In the genomic region with DNA sequence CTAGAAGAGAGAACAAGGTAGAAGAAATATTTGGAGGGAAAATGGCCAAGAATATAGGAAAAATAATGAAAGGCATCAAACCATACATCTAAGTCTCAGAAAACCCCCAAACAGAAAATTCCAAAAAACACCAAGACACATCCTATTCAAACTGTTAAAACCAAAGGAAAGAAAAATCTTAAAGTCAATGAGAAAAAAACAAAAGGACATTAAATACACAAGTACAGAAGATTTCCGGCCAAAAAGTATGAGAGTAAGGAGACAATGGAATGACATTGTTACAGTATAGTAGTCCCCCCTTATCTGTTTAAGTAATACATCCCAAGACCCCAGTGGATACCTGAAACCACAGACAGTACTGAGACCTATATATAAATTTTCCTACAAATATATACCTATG, we compare ENCODE assay signal across 30 cellular contexts.
"Had no signal": no experiment of that assay in that cellular context is flagged by ENCODE, and none has a peak within 500 bp of the region (broad histone marks: within the 10 kb centered on the region; RNA-seq: fewer than 3 reads in every experiment).

No MANE protein-coding gene starts in this region.

- DNase-seq: activated CD4-positive, alpha-beta T cell treated with anti-CD3 and anti-CD28 coated beads, Interleukin-2, amount 10 ng/mL, durations not matched to agents 24 days and 14 days; activated CD4-positive, alpha-beta T cell treated with anti-CD3 and anti-CD28 coated beads, Interleukin-2, amount 50 U/mL, for 4 hours; activated CD8-positive, alpha-beta T cell treated with anti-CD3 and anti-CD28 coated beads for 36 hours; activated gamma-delta T cell; activated naive CD4-positive, alpha-beta T cell treated with anti-CD3 and anti-CD28 coated beads for 36 hours; activated naive CD8-positive, alpha-beta T cell treated with anti-CD3 and anti-CD28 coated beads, Interleukin-2, amount 50 U/mL, for 24 hours; activated T-cell treated with anti-CD3 and anti-CD28 coated beads, Interleukin-2, amount 50 U/mL, for 1 hour; anterior cingulate cortex; caudate nucleus; cerebellar nuclear complex; MM.1S; MV-4-11; NCI-H1092; NCI-H1436 treated with DMSO at 0.1 percent for 48 hours; NCI-H1694 treated with DMSO at 0.1 percent for 48 hours; NCI-H2029; NCI-H2171 treated with DMSO at 0.1 percent for 48 hours; NCI-H2227 treated with DMSO at 0.1 percent for 48 hours; NCI-H446 treated with DMSO at 0.1 percent for 48 hours; NCI-H524; NCI-H69; NCI-H82; Right ventricle myocardium superior; SW 1271; T1000; WERI-Rb-1 had no signal

- ATAC-seq: activated CD8-positive, alpha-beta T cell treated with anti-CD3 and anti-CD28 coated beads for 36 hours; activated naive CD8-positive, alpha-beta T cell treated with anti-CD3 and anti-CD28 coated beads, Interleukin-2, amount 50 U/mL, for 24 hours had no signal

- H3K4me3 Mint-ChIP-seq: activated CD4-positive, alpha-beta T cell treated with anti-CD3 and anti-CD28 coated beads, Interleukin-2, amount 10 ng/mL, durations not matched to agents 24 days and 14 days; activated CD8-positive, alpha-beta T cell treated with anti-CD3 and anti-CD28 coated beads for 36 hours; activated naive CD4-positive, alpha-beta T cell treated with anti-CD3 and anti-CD28 coated beads for 36 hours; activated naive CD8-positive, alpha-beta T cell; activated naive CD8-positive, alpha-beta T cell treated with anti-CD3 and anti-CD28 coated beads, Interleukin-2, amount 50 U/mL, for 24 hours; brain had no signal

- H3K27me3 Mint-ChIP-seq: activated CD4-positive, alpha-beta T cell treated with anti-CD3 and anti-CD28 coated beads, Interleukin-2, amount 10 ng/mL, durations not matched to agents 24 days and 14 days; activated CD8-positive, alpha-beta T cell treated with anti-CD3 and anti-CD28 coated beads for 36 hours; activated naive CD8-positive, alpha-beta T cell; activated naive CD8-positive, alpha-beta T cell treated with anti-CD3 and anti-CD28 coated beads, Interleukin-2, amount 50 U/mL, for 24 hours had no signal

- FAIRE-seq: bronchial epithelial cell had no signal

- H3K27ac Mint-ChIP-seq: activated CD4-positive, alpha-beta T cell treated with anti-CD3 and anti-CD28 coated beads, Interleukin-2, amount 10 ng/mL, durations not matched to agents 24 days and 14 days; activated CD8-positive, alpha-beta T cell treated with anti-CD3 and anti-CD28 coated beads for 36 hours; activated naive CD4-positive, alpha-beta T cell treated with anti-CD3 and anti-CD28 coated beads for 36 hours; activated naive CD8-positive, alpha-beta T cell; activated naive CD8-positive, alpha-beta T cell treated with anti-CD3 and anti-CD28 coated beads, Interleukin-2, amount 50 U/mL, for 24 hours; activated T-helper 2 cell treated with anti-CD3 and anti-CD28 coated beads, Interferon-gamma antibody, Interleukin-2, Interleukin-4, amounts not matched to agents 10 μg/mL and 5 μg/mL and 100 μg/mL, durations not matched to agents 14 hours and 24 hours and 36 hours; brain had no signal

- H3K4me1 Mint-ChIP-seq: activated CD4-positive, alpha-beta T cell treated with anti-CD3 and anti-CD28 coated beads, Interleukin-2, amount 10 ng/mL, durations not matched to agents 24 days and 14 days; brain had no signal

- H3K27ac ChIP-seq: WERI-Rb-1 had no signal
